ENCODE assay signal across 8 cellular contexts in genomic region chr20:43963872-43964791, GRCh38. TPM values are rescaled to one million over a fixed set of nuclear protein-coding genes. Genes with fewer than 3 reads are reported as not detected.
DNase-seq lines count a peak whose midpoint lies in the region; ATAC-seq, FAIRE-seq and TF ChIP-seq lines count a peak whose summit lies in the region.

No MANE protein-coding gene starts in this region.

- FAIRE-seq in K562 (lab: Jason Lieb, UNC), result no peak

- H3K27ac ChIP-seq in K562 (ENCODE audit: extremely low read depth, low read depth, low read length), result no peak overlapping the region
- H3K27ac ChIP-seq in mesendoderm (ENCODE audit: low read depth, low read length), result no peak overlapping the region

- H3K23ac ChIP-seq in mesendoderm (ENCODE audit: low read length), result no peak overlapping the region

- H2BK120ac ChIP-seq in mesendoderm (ENCODE audit: low read depth, low read length), result no peak overlapping the region

- no peaks in the 10 kb centered on the region for H3K9me3 ChIP-seq in K562 (replicated peaks; ENCODE audit: control insufficient read depth, insufficient read depth, low read depth, low read length)

- H3K27me3 ChIP-seq in K562 (ENCODE audit: control insufficient read depth in 2 of 2, insufficient read depth in 2 of 2, low read length in 2 of 2) (peaks cover 3 to 38% of the 10 kb centered on the region in 2 experiments; a peak in 3 of 5 replicates), mesendoderm (ENCODE audit: insufficient read depth, low read length, poor library complexity) (no peaks in the 10 kb centered on the region)

- H3K4me3 ChIP-seq in K562, result no peak overlapping the region
- H3K4me3 ChIP-seq in mesendoderm (ENCODE audit: low read length), result no peak overlapping the region

- H3K9ac ChIP-seq in K562 (ENCODE audit: insufficient read depth in 1 of 2, low read depth in 2 of 2, low read length in 2 of 2) (no peak overlapping the region), mesendoderm (ENCODE audit: low read length) (no peak overlapping the region)

- no peaks in the 10 kb centered on the region for H3K36me3 ChIP-seq in K562 (ENCODE audit: control insufficient read depth, insufficient read depth, low read length)
- no peaks in the 10 kb centered on the region for H3K36me3 ChIP-seq in mesendoderm (ENCODE audit: control insufficient read depth, insufficient read depth, low read length)

- no peak overlapping the region for H4K5ac ChIP-seq in mesendoderm (ENCODE audit: low read length)

- H4K20me1 ChIP-seq in K562 (replicated peaks; ENCODE audit: control insufficient read depth, insufficient read depth, low read length), result no peaks in the 10 kb centered on the region

- WGBS in K562 (ENCODE audit: insufficient coverage, low coverage, missing lambda C conversion rate), result 2% methylated on average over 10 of the region's 10 CpGs
- WGBS in mesendoderm (ENCODE audit: extremely low coverage, insufficient coverage, low lambda C conversion rate), result no CpG with 5 or more reads among the region's 10 CpGs

- H3K4ac ChIP-seq in mesendoderm (ENCODE audit: low read depth, low read length), result no peak overlapping the region

- intact Hi-C loops in K562 (cut with micrococcal nuclease), result no loop called here

- no peak for TF ChIP-seq CTCF in K562 (IDR thresholded peaks at IDR 0.05 in 2 of 3, conservative IDR thresholded peaks at IDR 0.05 in 1 of 3; ENCODE audit: insufficient read depth in 2 of 3, low read depth in 1 of 3, low read length in 3 of 3)
- no peak for TF ChIP-seq CTCF in GM20000 (IDR thresholded peaks at IDR 0.05; ENCODE audit: extremely low read depth, missing control alignments)

- TF ChIP-seq POLR2A in K562 (conservative IDR thresholded peaks at IDR 0.05), result no peak

- no peaks in the 10 kb centered on the region for H3K79me2 ChIP-seq in K562 (ENCODE audit: control insufficient read depth, insufficient read depth, low read length)
- no peaks in the 10 kb centered on the region for H3K79me2 ChIP-seq in mesendoderm (ENCODE audit: control insufficient read depth, insufficient read depth, low read length)

- no peak for TF ChIP-seq EP300 in K562 (IDR thresholded peaks at IDR 0.05; ENCODE audit: low read length)

- no peaks in the 10 kb centered on the region for H3K79me1 ChIP-seq in mesendoderm (ENCODE audit: low read length)

- H3K56ac ChIP-seq in mesendoderm (ENCODE audit: low read length), result no peak overlapping the region

- in situ Hi-C loops in K562 (cut with MboI), result no loop called here

- H2BK15ac ChIP-seq in mesendoderm (replicated peaks; ENCODE audit: low read depth), result no peak overlapping the region

- H4K8ac ChIP-seq in mesendoderm (ENCODE audit: low read depth, low read length), result no peak overlapping the region

- H2BK5ac ChIP-seq in mesendoderm (ENCODE audit: low read length), result no peak overlapping the region

- peak; percentile 35 for DNase-seq in activated gamma-delta T cell treated with Interleukin-2 at 50 U/mL for 16 hours
- DNase-seq in activated gamma-delta T cell (lab: John Stamatoyannopoulos, UW), result no peak
- peak; percentile 72 for DNase-seq in NCI-H2171 (lab: John Stamatoyannopoulos, UW)
- no peak for DNase-seq in K562 (ENCODE audit: extremely low read depth in 1 of 4, low spot score in 3 of 4)
- peak; percentile 11 for DNase-seq in pons (ENCODE audit: low spot score)
- DNase-seq in GM20000 (ENCODE audit: low spot score), result no peak
- DNase-seq in NCI-H146 treated with DMSO at 0.1 percent for 48 hours (lab: John Stamatoyannopoulos, UW; ENCODE audit: unreplicated experiment), result no peak
- no peak for DNase-seq in mesendoderm

- POLR2A ChIA-PET in K562 (lab: Yijun Ruan, JAX), result interaction anchor here (0.9 kb wide), 1 partner anchor 22 kb away, joined by 6 read pairs; no protein-coding TSS in a partner anchor

- no peak for ATAC-seq in K562

- H3K18ac ChIP-seq in mesendoderm (ENCODE audit: low read length), result no peak overlapping the region

- BruUV-seq in K562 (replicated peaks; lab: Mats Ljungman, UMichigan), result no TSS peak

- no peak overlapping the region for H2AFZ ChIP-seq in K562 (ENCODE audit: low read depth, low read length)

- H3K4me2 ChIP-seq in K562 (ENCODE audit: insufficient read depth, low read length), result no peak overlapping the region
- no peak overlapping the region for H3K4me2 ChIP-seq in mesendoderm (ENCODE audit: low read length)

- no peak overlapping the region for H2AK5ac ChIP-seq in mesendoderm (ENCODE audit: low read length)

- TF ChIP-seq RAD21 in K562 (CRISPR knock-in tag; conservative IDR thresholded peaks at IDR 0.05 in 1 of 2, IDR thresholded peaks at IDR 0.05 in 1 of 2), result no peak

- CTCF ChIA-PET in K562 (lab: Yijun Ruan, JAX; ENCODE audit: low intra/inter-chr PET ratio), result no interaction called here

- H3K4me1 ChIP-seq in K562 (replicated peaks in 1 of 2; ENCODE audit: control insufficient read depth in 2 of 2, insufficient read depth in 2 of 2, low read length in 2 of 2) (peaks cover 0 to 7% of the 10 kb centered on the region in 2 experiments; a peak in 3 of 5 replicates), mesendoderm (ENCODE audit: control insufficient read depth, low read depth, low read length) (no peaks in the 10 kb centered on the region)

- no peaks in the 10 kb centered on the region for H3K9me1 ChIP-seq in K562 (ENCODE audit: control insufficient read depth, insufficient read depth, low read length)

TF ChIP-seq in K562, 482 proteins besides CTCF, POLR2A, EP300 and RAD21 (continues in another document):
- TF ChIP-seq ZNF57 (CRISPR knock-in tag; IDR thresholded peaks at IDR 0.05) (no peak), ADNP (tag; IDR thresholded peaks at IDR 0.05) (peak; percentile 73), ZBTB12 (CRISPR knock-in tag; IDR thresholded peaks at IDR 0.05) (no peak), LEF1 (IDR thresholded peaks at IDR 0.05) (no peak), CHD4 (IDR thresholded peaks at IDR 0.05; ENCODE audit: insufficient read depth, insufficient replicate concordance, low read depth, low read length, poor library complexity, severe bottlenecking) (peak; percentile 83), RBM25 (IDR thresholded peaks at IDR 0.05; ENCODE audit: low read depth, low read length, severe bottlenecking) (peak; percentile 85), HMGN3 (IDR thresholded peaks at IDR 0.05; ENCODE audit: borderline replicate concordance, extremely low read depth, insufficient read length, low read depth, low read length) (no peak), SMARCA4 (IDR thresholded peaks at IDR 0.05) (no peak), ZFP30 (CRISPR knock-in tag; IDR thresholded peaks at IDR 0.05; ENCODE audit: borderline replicate concordance) (no peak), ZNF79 (CRISPR knock-in tag; IDR thresholded peaks at IDR 0.05; ENCODE audit: low read depth) (no peak), ZNF277 (CRISPR knock-in tag; IDR thresholded peaks at IDR 0.05; ENCODE audit: borderline replicate concordance) (no peak)

RNA-seq across cellular contexts. Expression of gene TOX2, which starts 49.5 kb away (rescaled TPM):
- not detected in 2 replicates for total RNA-seq in K562 (2011; cell fraction: chromatin; rRNA removed; ENCODE audit: low replicate concordance)
- not detected in 2 replicates for total RNA-seq in K562 (2011; cell fraction: nucleolus; rRNA removed)
- total RNA-seq in K562 (2011; cell fraction: nucleoplasm; rRNA removed), result not detected in 2 replicates
- total RNA-seq in K562 (2014; rRNA removed) (not detected in 2 replicates), K562 (2014; rRNA removed; fragmentation: Illumina TruSeq; extraction: Trizol) (not detected in 2 replicates), K562 (2015; rRNA removed; fragmentation: Illumina TruSeq; extraction: Trizol) (not detected in 2 replicates), K562 (2021) (not detected in 2 replicates)
- polyA plus RNA-seq in K562 (2011; rRNA removed) (not detected in 2 replicates), K562 (2014; fragmentation: Illumina TruSeq; extraction: Trizol) (not detected in 2 replicates), K562 (2014; fragmentation: Nextera tagmentation; extraction: Ambion mirVana) (not detected), K562 (2014; rRNA removed) (not detected in 2 replicates)
- not detected in 2 replicates for polyA plus RNA-seq in K562 (2011; cell fraction: cytosol; rRNA removed)
- polyA plus RNA-seq in K562 (2011; cell fraction: nucleus; rRNA removed), result not detected in 2 replicates
- polyA plus RNA-seq in K562 (2012), result 0.05 and 0.18 TPM in 2 replicates
- polyA minus RNA-seq in K562 (2011; rRNA and poly(A)+ RNA removed), result not detected in 2 replicates
- polyA minus RNA-seq in K562 (2011; cell fraction: cytosol; rRNA and poly(A)+ RNA removed), result not detected in 2 replicates
- polyA minus RNA-seq in K562 (2011; cell fraction: nucleus; rRNA and poly(A)+ RNA removed), result not detected in 2 replicates
- polyA plus RNA-seq in mesendoderm (2013, experiment 1 of 2), result 3.4 TPM
- polyA plus RNA-seq in mesendoderm (2013, experiment 2 of 2), result 3.7 TPM

Comparison
In these comparisons a context has a peak if more than half of its experiments do, and no peak if none do; other contexts are left out.
1. DNase-seq: peak in activated gamma-delta T cell treated with Interleukin-2 at 50 U/mL for 16 hours (single experiment), NCI-H2171 (single experiment) and pons (single experiment); none in activated gamma-delta T cell (single experiment), K562 (0 of 4), GM20000 (single experiment), NCI-H146 treated with DMSO at 0.1 percent for 48 hours (single experiment) and mesendoderm (single experiment).